9 cellular contexts compared by ENCODE assay signal in the genomic region with DNA sequence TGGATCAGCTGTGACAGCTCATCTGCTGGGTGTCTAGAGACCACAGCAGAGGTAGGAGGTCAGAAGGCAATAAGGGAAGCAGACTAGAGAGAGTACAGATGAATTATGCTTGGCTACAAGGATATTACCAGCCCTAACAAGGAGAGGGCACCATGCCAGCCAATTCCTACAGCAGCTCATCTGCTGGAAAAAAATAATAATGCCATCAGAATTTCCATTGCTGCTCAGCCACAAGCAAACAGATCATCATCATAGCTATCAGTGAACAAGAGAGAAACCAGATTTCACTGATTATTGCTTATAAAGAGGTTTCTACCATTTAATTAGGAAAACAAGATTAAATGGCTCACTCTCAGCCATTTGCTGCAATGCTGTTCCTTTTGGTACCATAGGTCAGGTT.
DNase-seq lines count a peak whose midpoint lies in the region; ATAC-seq, FAIRE-seq and TF ChIP-seq lines count a peak whose summit lies in the region.
"Had no signal": no experiment of that assay in that cellular context is flagged by ENCODE, and none has a peak within 500 bp of the region (broad histone marks: within the 10 kb centered on the region; RNA-seq: fewer than 3 reads in every experiment).

No MANE protein-coding gene starts in this region.

- H3K36me3 ChIP-seq in endothelial cell of umbilical vein (ENCODE audit: control insufficient read depth in 2 of 2, extremely low read depth in 1 of 2, insufficient read depth in 2 of 2, low read length in 2 of 2) (no peaks in the 10 kb centered on the region), psoas muscle (ENCODE audit: insufficient read depth in 1 of 2, low read depth in 1 of 2) (no peaks in the 10 kb centered on the region)

- TF ChIP-seq POLR2A in endothelial cell of umbilical vein (IDR thresholded peaks at IDR 0.05; ENCODE audit: low read depth, low read length), result no peak

- TF ChIP-seq CTCF in endothelial cell of umbilical vein (IDR thresholded peaks at IDR 0.05; ENCODE audit: extremely low read depth in 1 of 2, insufficient read depth in 1 of 2, low read depth in 1 of 2, low read length in 2 of 2), result no peak
- TF ChIP-seq CTCF in psoas muscle (IDR thresholded peaks at IDR 0.05), result no peak

- CTCF ChIA-PET in endothelial cell of umbilical vein (lab: Charles Lee), result interaction anchor here (1.0 to 2.2 kb wide), 5 partner anchors 9 to 524 kb away, joined by 3 to 8 read pairs (median 4); partner anchors contain the start of gene FAM50B

- no peak for ATAC-seq in psoas muscle
- no peak for ATAC-seq in HG03025 (IDR thresholded peaks at IDR 0.05; ENCODE audit: low FRiP score, unreplicated experiment)
- no peak for ATAC-seq in HG03442 (IDR thresholded peaks at IDR 0.05; ENCODE audit: unreplicated experiment)

- H3K4me2 ChIP-seq in endothelial cell of umbilical vein (ENCODE audit: insufficient read depth, low read length), result peak overlapping the region; percentile 23

- H3K79me2 ChIP-seq in endothelial cell of umbilical vein (ENCODE audit: control insufficient read depth, insufficient read depth, low read length), result no peaks in the 10 kb centered on the region

- no TSS peak for BruUV-seq in endothelial cell of umbilical vein (replicated peaks; lab: Mats Ljungman, UMichigan)

- H3K4me3 ChIP-seq in endothelial cell of umbilical vein (replicated peaks in 1 of 3; ENCODE audit: insufficient read depth in 1 of 3, low read depth in 1 of 3, low read length in 3 of 3) (no peak overlapping the region), psoas muscle (no peak overlapping the region)

- POLR2A ChIA-PET in endothelial cell of umbilical vein (lab: Charles Lee), result interaction anchor here (1.3 to 2.0 kb wide), 2 partner anchors 11 to 43 kb away, joined by 5 to 10 read pairs; no protein-coding TSS in a partner anchor

- no peak for FAIRE-seq in RCC 7860 (lab: Jason Lieb, UNC)
- peak; percentile 35 for FAIRE-seq in endothelial cell of umbilical vein (lab: Jason Lieb, UNC)

- peaks cover 23% of the 10 kb centered on the region for H3K4me1 ChIP-seq in endothelial cell of umbilical vein (ENCODE audit: control insufficient read depth, extremely low read depth, insufficient read depth, low read length)
- peaks cover 35% of the 10 kb centered on the region for H3K4me1 ChIP-seq in psoas muscle

- DNase-seq in EL (peak; percentile 17), RCC 7860 (ENCODE audit: low spot score) (peak; percentile 29), endothelial cell of umbilical vein (ENCODE audit: low read depth, low spot score) (peak; percentile 74), psoas muscle (no peak), iPS-NIHi11 (ENCODE audit: low spot score) (no peak)
- DNase-seq in stimulated activated CD8-positive, alpha-beta memory T cell treated with anti-CD3 and anti-CD28 coated beads, Interleukin-4, amount 100 ng/mL, for 48 hours, result no peak
- DNase-seq: aorta had no signal

- no peaks in the 10 kb centered on the region for H3K9me3 ChIP-seq in endothelial cell of umbilical vein (replicated peaks; ENCODE audit: control insufficient read depth, insufficient read depth, low read length)
- H3K9me3 ChIP-seq in psoas muscle, result no peaks in the 10 kb centered on the region

- H3K27me3 ChIP-seq in endothelial cell of umbilical vein (ENCODE audit: control insufficient read depth in 2 of 2, insufficient read depth in 2 of 2, low read length in 2 of 2) (no peaks in the 10 kb centered on the region), psoas muscle (ENCODE audit: insufficient read depth in 3 of 3, low read length in 2 of 3) (no peaks in the 10 kb centered on the region)

- H3K9ac ChIP-seq in endothelial cell of umbilical vein (replicated peaks; ENCODE audit: extremely low read depth, insufficient read depth, low read length), result peak overlapping the region; percentile 49

- intact Hi-C loops in endothelial cell of umbilical vein (cut with micrococcal nuclease) (loop anchor here (2.0 kb wide), 3 partner anchors 30 to 588 kb away; partner anchors contain the start of gene PSMG4), psoas muscle (cut with DNase I) (loop anchor here in 1 of 2 donors (1.0 kb wide), 1 partner anchor 20 kb away; no protein-coding TSS in a partner anchor)

- no peak overlapping the region for H2AFZ ChIP-seq in endothelial cell of umbilical vein (ENCODE audit: low read depth, low read length)

- dilution Hi-C loops in endothelial cell of umbilical vein (cut with MboI; ENCODE audit: extremely low pct_ligation_motif_present, low sequenced_read_pairs), result no loop called here

- H3K27ac ChIP-seq in endothelial cell of umbilical vein (ENCODE audit: insufficient read depth, low read depth, low read length) (peak overlapping the region; percentile 89), psoas muscle (peak overlapping the region; percentile 50)

- no peaks in the 10 kb centered on the region for H3K9me1 ChIP-seq in endothelial cell of umbilical vein (replicated peaks; ENCODE audit: control insufficient read depth, extremely low read depth, insufficient read depth, low read length)

- H4K20me1 ChIP-seq in endothelial cell of umbilical vein (replicated peaks; ENCODE audit: control insufficient read depth, extremely low read depth, insufficient read depth, low read length), result no peaks in the 10 kb centered on the region

TF ChIP-seq in endothelial cell of umbilical vein, 7 proteins besides CTCF, POLR2A, EP300 and RAD21:
- no peak for TF ChIP-seq GATA2 (IDR thresholded peaks at IDR 0.05; ENCODE audit: insufficient read depth, insufficient read length, low read depth, low read length)
- no peak for TF ChIP-seq EZH2 (IDR thresholded peaks at IDR 0.05; ENCODE audit: borderline replicate concordance, low read depth, low read length, severe bottlenecking)
- TF ChIP-seq, protein P1, sequence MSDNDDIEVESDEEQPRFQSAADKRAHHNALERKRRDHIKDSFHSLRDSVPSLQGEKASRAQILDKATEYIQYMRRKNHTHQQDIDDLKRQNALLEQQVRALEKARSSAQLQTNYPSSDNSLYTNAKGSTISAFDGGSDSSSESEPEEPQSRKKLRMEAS (IDR thresholded peaks at IDR 0.05; ENCODE audit: insufficient read depth, insufficient read length), result no peak
- TF ChIP-seq POLR2AphosphoS5 (IDR thresholded peaks at IDR 0.05; ENCODE audit: insufficient read depth, low read depth, low read length), result no peak
- TF ChIP-seq MYC (IDR thresholded peaks at IDR 0.05; ENCODE audit: low read depth, low read length), result no peak
- no peak for TF ChIP-seq JUN (IDR thresholded peaks at IDR 0.05; ENCODE audit: borderline replicate concordance, insufficient read depth, insufficient read length, low read depth)
- TF ChIP-seq FOS (IDR thresholded peaks at IDR 0.05; ENCODE audit: borderline replicate concordance, insufficient read depth, low read length), result no peak

Comparison
In these comparisons a context has a peak if more than half of its experiments do, and no peak if none do; other contexts are left out.
1. DNase-seq: peak in EL (single experiment), RCC 7860 (single experiment) and endothelial cell of umbilical vein (single experiment); none in psoas muscle (0 of 2), stimulated activated CD8-positive, alpha-beta memory T cell treated with anti-CD3 and anti-CD28 coated beads, Interleukin-4, amount 100 ng/mL, for 48 hours (single experiment) and iPS-NIHi11 (single experiment).